8 cellular contexts compared by ENCODE assay signal in the genomic region with DNA sequence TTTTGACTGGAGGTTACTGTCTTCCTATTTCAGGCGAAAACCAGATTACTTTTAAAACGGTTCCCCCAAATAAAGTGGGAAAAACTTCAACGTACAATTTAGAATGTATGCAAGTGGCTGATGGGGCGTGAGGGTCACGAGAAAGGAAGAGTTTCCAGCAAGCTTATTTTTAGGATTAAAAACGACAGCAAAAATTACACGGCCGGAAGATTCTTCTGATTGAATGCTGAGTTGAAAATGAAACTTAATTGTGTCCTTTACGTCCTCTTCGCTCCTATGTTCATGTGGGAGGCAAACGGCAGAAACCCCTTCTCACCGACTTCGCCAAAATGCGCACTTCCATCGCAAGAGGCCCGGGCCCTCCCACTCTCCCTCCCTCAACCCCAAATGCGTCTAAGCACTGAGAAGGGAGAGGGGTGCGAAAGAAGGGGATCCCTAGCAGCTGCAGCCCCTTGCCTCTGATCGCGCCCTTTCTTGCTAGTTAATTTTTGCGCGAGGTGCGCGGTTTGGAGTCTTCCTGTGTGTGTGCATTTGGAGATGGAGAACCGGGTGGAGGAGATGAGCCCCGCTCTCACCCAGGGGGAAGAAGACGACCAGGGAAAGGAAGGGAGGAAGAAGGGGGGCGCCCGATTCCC. TPM values are rescaled to one million over a fixed set of nuclear protein-coding genes. Genes with fewer than 3 reads are reported as not detected.
DNase-seq lines count a peak whose midpoint lies in the region; ATAC-seq, FAIRE-seq and TF ChIP-seq lines count a peak whose summit lies in the region.

No MANE protein-coding gene starts in this region.

- DNase-seq in BJ (ENCODE audit: low read depth) (no peak), T-helper 22 cell (ENCODE audit: low read depth) (peak; percentile 56), GM12878 (ENCODE audit: low read depth, low spot score) (no peak), cerebellum (ENCODE audit: low spot score) (no peak)

- TF ChIP-seq CTCF in BJ (IDR thresholded peaks at IDR 0.05; ENCODE audit: insufficient read depth, low read depth, low read length) (0 out of 2 replicates have a peak, but pooled peaks have one; percentile 8), GM12878 (IDR thresholded peaks at IDR 0.05 in 2 of 3, conservative IDR thresholded peaks at IDR 0.05 in 1 of 3; ENCODE audit: control insufficient read depth in 2 of 3, extremely low read depth in 1 of 3, insufficient read depth in 1 of 3, low read depth in 3 of 3, low read length in 3 of 3) (no peak)

- intact Hi-C loops in GM12878 (cut with micrococcal nuclease; ENCODE audit: unreplicated experiment) = loop anchor here (2.0 kb wide), 1 partner anchor 133 kb away; the partner anchor contains the start of gene IFT57

- no peak for FAIRE-seq in GM12878 (lab: Jason Lieb, UNC)

- no peak for TF ChIP-seq EP300 in GM12878 (IDR thresholded peaks at IDR 0.05; ENCODE audit: borderline replicate concordance in 1 of 2, control insufficient read depth in 1 of 2, low read depth in 2 of 2, low read length in 2 of 2)

- no peaks in the 10 kb centered on the region for H3K27me3 ChIP-seq in BJ (ENCODE audit: control insufficient read depth, insufficient read depth, low read length)
- peaks cover 45% of the 10 kb centered on the region for H3K27me3 ChIP-seq in HUES64 (ENCODE audit: insufficient read depth, low read length)
- H3K27me3 ChIP-seq in GM12878 (replicated peaks in 1 of 2; ENCODE audit: control insufficient read depth in 2 of 2, insufficient read depth in 2 of 2, low read length in 1 of 2) = no peaks in the 10 kb centered on the region
- H3K27me3 ChIP-seq in skeletal muscle satellite cell (ENCODE audit: control insufficient read depth, insufficient read depth, low read length) = no peaks in the 10 kb centered on the region

- SMC1A ChIA-PET in GM12878 (lab: Charles Lee; ENCODE audit: uncharacterized antibody, unreplicated experiment) = interaction anchor here (0.6 to 3.6 kb wide), 14 partner anchors 8 to 385 kb away, joined by 3 to 31 read pairs (median 3); no protein-coding TSS in a partner anchor

- ATAC-seq in GM19463 (IDR thresholded peaks at IDR 0.05; ENCODE audit: unreplicated experiment) (peak; percentile 8), GM12878 (peak; percentile 37)

- POLR2A ChIA-PET in BJ (lab: Charles Lee) = interaction anchor here (0.6 kb wide), 1 partner anchor 15 kb away, joined by 5 read pairs; no protein-coding TSS in a partner anchor
- POLR2A ChIA-PET in GM12878 (lab: Charles Lee) = interaction anchor here (0.6 to 2.5 kb wide), 9 partner anchors 11 to 523 kb away, joined by 3 to 17 read pairs (median 4); no protein-coding TSS in a partner anchor

- H3K9me3 ChIP-seq in HUES64 (ENCODE audit: insufficient read depth, low read depth, low read length) (peaks cover 4% of the 10 kb centered on the region), GM12878 (replicated peaks; ENCODE audit: control insufficient read depth, insufficient read depth, low read length) (no peaks in the 10 kb centered on the region), iPS-18c (ENCODE audit: control insufficient read depth, insufficient read depth, low read length) (peaks cover 2% of the 10 kb centered on the region), skeletal muscle satellite cell (replicated peaks; ENCODE audit: low read length) (no peaks in the 10 kb centered on the region)

- H3K4me1 ChIP-seq in HUES64 (ENCODE audit: insufficient read depth, low read length) (0 out of 2 replicates have a peak, but pooled peaks cover 3% of the 10 kb centered on the region), GM12878 (ENCODE audit: control insufficient read depth, insufficient read depth, low read length) (peaks cover 12% of the 10 kb centered on the region; the same call in 1 of the 2 replicates), skeletal muscle satellite cell (ENCODE audit: control insufficient read depth, insufficient read depth, low read length) (peaks cover 16% of the 10 kb centered on the region)

- in situ Hi-C loops in GM12878 (cut with MboI) = no loop called here

- H3K79me2 ChIP-seq in GM12878 (ENCODE audit: control insufficient read depth, insufficient read depth, low read length) = peaks cover 66% of the 10 kb centered on the region

- RAD21 ChIA-PET in GM12878 (lab: Charles Lee; ENCODE audit: unreplicated experiment) = interaction anchor here (0.6 to 3.3 kb wide), 6 partner anchors 11 to 1706 kb away, joined by 3 to 23 read pairs (median 4); no protein-coding TSS in a partner anchor

- 1% methylated on average over 26 of the region's 29 CpGs for WGBS in HUES64
- WGBS in GM12878 (ENCODE audit: insufficient coverage, insufficient replicate concordance, low lambda C conversion rate, missing lambda C conversion rate) = under 1% methylated on average over 25 of the region's 29 CpGs

- H3K9ac ChIP-seq in HUES64 (ENCODE audit: low read depth, low read length) (peak overlapping the region; percentile 73), GM12878 (ENCODE audit: control insufficient read depth, insufficient read depth, low read length) (peak overlapping the region; percentile 96), skeletal muscle satellite cell (ENCODE audit: low read depth, low read length) (peak overlapping the region; percentile 86)

- CTCF ChIA-PET in BJ (lab: Yijun Ruan, JAX) (no interaction called here), GM12878 (lab: Yijun Ruan, JAX) (interaction anchor here (0.6 to 2.0 kb wide), 5 partner anchors 11 to 491 kb away, joined by 3 to 12 read pairs (median 6); no protein-coding TSS in a partner anchor)

- H4K20me1 ChIP-seq in GM12878 (ENCODE audit: control insufficient read depth, insufficient read depth) = no peaks in the 10 kb centered on the region; the same call in 1 of the 2 replicates

- H3K4me2 ChIP-seq in GM12878 (ENCODE audit: control insufficient read depth, insufficient read depth) (peak overlapping the region; percentile 83), skeletal muscle satellite cell (ENCODE audit: low read length) (peak overlapping the region; percentile 86)

- H3K27ac ChIP-seq in HUES64 (ENCODE audit: low read depth, low read length) (no peak overlapping the region), GM12878 (ENCODE audit: control insufficient read depth, insufficient read depth) (peak overlapping the region; percentile 95)

- H3K4me3 ChIP-seq in BJ (ENCODE audit: low read depth, low read length) (peak overlapping the region; percentile 81), HUES64 (ENCODE audit: low read length) (peak overlapping the region; percentile 85), GM12878 (peak overlapping the region; percentile 95), iPS-18c (ENCODE audit: insufficient read depth, low read depth, low read length) (peak overlapping the region; percentile 83), skeletal muscle satellite cell (ENCODE audit: low read length) (peak overlapping the region; percentile 85)

- no peak for TF ChIP-seq POLR2A in GM12878 (IDR thresholded peaks at IDR 0.05; ENCODE audit: low read depth, low read length)

- peak overlapping the region; percentile 76 for H2AFZ ChIP-seq in GM12878 (ENCODE audit: control insufficient read depth, low read depth, low read length)

- no peak for TF ChIP-seq RAD21 in GM12878 (IDR thresholded peaks at IDR 0.05; ENCODE audit: insufficient read depth, low read depth, low read length)

- no peaks in the 10 kb centered on the region for H3K36me3 ChIP-seq in BJ (ENCODE audit: control insufficient read depth, insufficient read depth, low read length)
- no peaks in the 10 kb centered on the region for H3K36me3 ChIP-seq in HUES64 (ENCODE audit: insufficient read depth, low read length)
- H3K36me3 ChIP-seq in GM12878 (ENCODE audit: control insufficient read depth in 2 of 2, insufficient read depth in 2 of 2, low read length in 1 of 2) = no peaks in the 10 kb centered on the region; a peak in 1 of 4 replicates
- no peaks in the 10 kb centered on the region for H3K36me3 ChIP-seq in skeletal muscle satellite cell (ENCODE audit: insufficient read depth, low read length)

- TSS peak; percentile 55 for BruUV-seq in GM12878 (replicated peaks; lab: Mats Ljungman, UMichigan)

TF ChIP-seq in GM12878, 131 proteins besides CTCF, POLR2A, EP300 and RAD21 (continues in another document):
- TF ChIP-seq RUNX3 (IDR thresholded peaks at IDR 0.05; ENCODE audit: low read length) (peak; percentile 21; the same call in 1 of the 2 replicates), NR2C2 (IDR thresholded peaks at IDR 0.05; ENCODE audit: borderline replicate concordance, control insufficient read depth, insufficient read length, low read depth) (no peak), BMI1 (IDR thresholded peaks at IDR 0.05; ENCODE audit: borderline replicate concordance) (no peak)

RNA-seq across cellular contexts. Expression of gene CD47, which starts 0.6 kb away (rescaled TPM):
- polyA plus RNA-seq in BJ (2011; rRNA removed) (13.4 and 29.8 TPM in 2 replicates), GM12878 (2011; rRNA removed) (118 and 208 TPM in 2 replicates), GM12878 (2014; fragmentation: Illumina TruSeq; extraction: Trizol) (77.3 and 105 TPM in 2 replicates), GM12878 (2014; fragmentation: Nextera tagmentation; extraction: Ambion mirVana) (10 to 100 TPM; 22.9 to 61.6 TPM), GM12878 (2014; rRNA removed) (68.0 and 84.8 TPM in 2 replicates), GM12878 (2016; fragmentation: Nextera tagmentation; extraction: Ambion mirVana) (100 to 1,000 TPM; 168 to 175 TPM)
- polyA minus RNA-seq in BJ (2011; rRNA and poly(A)+ RNA removed) = 18.0 and 25.7 TPM in 2 replicates
- 15.1 TPM for polyA plus RNA-seq in HUES64 (2013, experiment 1 of 2)
- 18.8 TPM for polyA plus RNA-seq in HUES64 (2013, experiment 2 of 2)
- 305 and 306 TPM in 2 replicates for total RNA-seq in GM12878 (2013; cell fraction: nucleolus; rRNA removed)
- total RNA-seq in GM12878 (2014; rRNA removed) (66.0 and 81.6 TPM in 2 replicates), GM12878 (2014; rRNA removed; fragmentation: Illumina TruSeq; extraction: Trizol) (69.6 and 72.0 TPM in 2 replicates), GM12878 (2021) (74.6 and 87.2 TPM in 2 replicates), cerebellum (194 TPM)
- polyA plus RNA-seq in GM12878 (2011; ENCODE audit: low read depth) = 149 TPM
- polyA plus RNA-seq in GM12878 (2011; cell fraction: cytosol; rRNA removed) = 41.5 and 54.0 TPM in 2 replicates
- 65.1 and 67.6 TPM in 2 replicates for polyA plus RNA-seq in GM12878 (2011; cell fraction: nucleus; rRNA removed)
- polyA plus RNA-seq in GM12878 (2012) = 86.3 and 96.9 TPM in 2 replicates
- 47.6 and 61.7 TPM in 2 replicates for polyA minus RNA-seq in GM12878 (2011; rRNA and poly(A)+ RNA removed)
- 20.1 and 26.3 TPM in 2 replicates for polyA minus RNA-seq in GM12878 (2011; cell fraction: cytosol; rRNA and poly(A)+ RNA removed)
- polyA minus RNA-seq in GM12878 (2011; cell fraction: nucleus; rRNA and poly(A)+ RNA removed) = 41.5 and 58.6 TPM in 2 replicates
- 70.7 and 71.6 TPM in 2 replicates for total RNA-seq in skeletal muscle satellite cell (2012; rRNA removed)
